17 cellular contexts compared by ENCODE assay signal in the genomic region with DNA sequence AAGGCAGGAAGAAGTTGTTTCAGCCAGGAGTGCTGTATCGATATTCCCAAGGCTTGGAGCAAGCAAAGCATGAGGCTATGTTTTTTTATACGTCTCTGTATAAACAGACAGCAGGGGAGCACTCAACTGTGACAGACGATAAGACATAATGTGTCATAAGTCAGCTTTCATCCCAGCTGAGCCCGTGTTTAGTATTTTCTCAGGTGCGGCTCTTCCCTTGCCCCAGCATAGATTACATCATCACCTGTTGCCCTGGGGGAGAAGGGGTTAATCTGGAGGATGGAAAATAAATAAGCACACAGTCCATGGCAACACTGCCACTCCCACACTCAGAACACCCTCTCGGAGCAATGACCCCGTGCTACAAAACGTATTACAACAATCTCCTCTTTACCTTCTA. TPM values are rescaled to one million over a fixed set of nuclear protein-coding genes. Genes with fewer than 3 reads are reported as not detected.
DNase-seq lines count a peak whose midpoint lies in the region; FAIRE-seq and TF ChIP-seq lines count a peak whose summit lies in the region.
"Had no signal": no experiment of that assay in that cellular context is flagged by ENCODE, and none has a peak within 500 bp of the region (broad histone marks: within the 10 kb centered on the region; RNA-seq: fewer than 3 reads in every experiment).

No MANE protein-coding gene starts in this region.

- CTCF ChIA-PET in H1 (lab: Charles Lee; ENCODE audit: partially characterized antibody): interaction anchor here (72.8 kb wide), 1 partner anchor 45 kb away, joined by 1738 read pairs; a partner anchor contains a TSS

- H3K9me3 ChIP-seq in H1 (ENCODE audit: insufficient read depth in 2 of 2, low read depth in 1 of 2, low read length in 1 of 2): peaks cover 5 to 6% of the 10 kb centered on the region in 2 experiments; a peak in 1 of 4 replicates
- H3K9me3 ChIP-seq: MG63 had no signal

- H3K36me3 ChIP-seq in H1 (ENCODE audit: control insufficient read depth in 2 of 4, insufficient read depth in 4 of 4, low read length in 3 of 4): no peaks in the 10 kb centered on the region
- H3K36me3 ChIP-seq: BLaER1 treated with 17β-estradiol and CSF1 and Interleukin-3, amounts not matched to agents 10 nM and 100 nM; MG63 had no signal

- H2AFZ ChIP-seq in H1 (ENCODE audit: low read length): no peak overlapping the region

- H3K4me1 ChIP-seq in H1 (replicated peaks in 1 of 4; ENCODE audit: control insufficient read depth in 3 of 4, insufficient read depth in 4 of 4, low read length in 3 of 4): peaks cover 0 to 8% (median 2%) of the 10 kb centered on the region in 4 experiments; a peak in 2 of 7 replicates

- H3K18ac ChIP-seq in H1 (ENCODE audit: extremely low read depth, low read length): no peak overlapping the region

- no peak overlapping the region for H3K4me2 ChIP-seq in H1 (ENCODE audit: insufficient read depth in 1 of 2, low read depth in 2 of 2, low read length in 2 of 2)
- H3K4me2 ChIP-seq: BLaER1 treated with 17β-estradiol and CSF1 and Interleukin-3, amounts not matched to agents 10 nM and 100 nM had no signal

- H4K5ac ChIP-seq in H1 (ENCODE audit: insufficient read length, low read depth, low read length): no peak overlapping the region

- H3K27me3 ChIP-seq in H1 (replicated peaks in 1 of 4; ENCODE audit: control insufficient read depth in 3 of 4, extremely low read depth in 1 of 4, insufficient read depth in 3 of 4, low read length in 3 of 4): no peaks in the 10 kb centered on the region; a peak in 1 of 7 replicates
- H3K27me3 ChIP-seq: BLaER1 treated with 17β-estradiol and CSF1 and Interleukin-3, amounts not matched to agents 10 nM and 100 nM; MG63 had no signal

- H2BK12ac ChIP-seq in H1 (ENCODE audit: low read depth, low read length): no peak overlapping the region

- DNase-seq in LNCaP clone FGC (ENCODE audit: low read depth): peak; percentile 36
- peak; percentile 25 for DNase-seq in NCI-H2227 treated with DMSO at 0.1 percent for 48 hours (lab: John Stamatoyannopoulos, UW)
- DNase-seq in H1 (ENCODE audit: low read depth in 1 of 2, low spot score in 2 of 2): no peak
- DNase-seq in renal cortical epithelial cell (ENCODE audit: low read depth): peak; percentile 51
- DNase-seq in cerebellar cortex (ENCODE audit: low spot score): no peak
- DNase-seq in NCI-H1048 (lab: John Stamatoyannopoulos, UW): no peak
- DNase-seq in OCI-M1 (lab: John Stamatoyannopoulos, UW): no peak
- DNase-seq: activated CD4-positive, alpha-beta T cell treated with anti-CD3 and anti-CD28 coated beads, Interleukin-2, amount 50 U/mL, for 4 hours; glutamatergic neuron; MG63; naive B cell; NCI-H446; stimulated activated CD4-positive, alpha-beta T cell treated with anti-CD3 and anti-CD28 coated beads, Interleukin-1b, Interleukin-23, amount 100 ng/mL, for 48 hours had no signal

- H2BK15ac ChIP-seq in H1 (ENCODE audit: low read length): no peak overlapping the region

- no peak overlapping the region for H2BK5ac ChIP-seq in H1 (ENCODE audit: low read depth, low read length)

- no peaks in the 10 kb centered on the region for H3K79me1 ChIP-seq in H1 (ENCODE audit: low read depth, low read length)

- H3K23ac ChIP-seq in H1 (ENCODE audit: insufficient read length): no peak overlapping the region

- WGBS in H1 (ENCODE audit: extremely low coverage in 1 of 2, insufficient coverage in 1 of 2, insufficient read length in 1 of 2, insufficient replicate concordance in 2 of 2, low coverage in 1 of 2, low lambda C conversion rate in 2 of 2, missing lambda C conversion rate in 1 of 2), 2 experiments: 75% methylated on average over 8 of the region's 8 CpGs; no CpG with 5 or more reads in 1 of the 2 experiments

- no peak overlapping the region for H2BK120ac ChIP-seq in H1 (replicated peaks; ENCODE audit: low read depth, low read length)

- no peak overlapping the region for H2AK5ac ChIP-seq in H1 (ENCODE audit: low read depth, low read length)

- no peak overlapping the region for H3K14ac ChIP-seq in H1 (ENCODE audit: insufficient read length)

- no peak for TF ChIP-seq RAD21 in H1 (IDR thresholded peaks at IDR 0.05 in 1 of 2, conservative IDR thresholded peaks at IDR 0.05 in 1 of 2; ENCODE audit: low read depth in 2 of 2, low read length in 2 of 2)

- no peak overlapping the region for H3K4ac ChIP-seq in H1 (replicated peaks; ENCODE audit: insufficient read length, low read depth, low read length)

- H3K4me3 ChIP-seq in LNCaP clone FGC (ENCODE audit: low read depth, low read length) (no peak overlapping the region), H1 (ENCODE audit: extremely low read depth in 1 of 4, insufficient read depth in 2 of 4, low read depth in 3 of 4, low read length in 4 of 4) (no peak overlapping the region)
- H3K4me3 ChIP-seq: BLaER1 treated with 17β-estradiol and CSF1 and Interleukin-3, amounts not matched to agents 10 nM and 100 nM; GM12878; MG63 had no signal

- TF ChIP-seq POLR2A in H1 (IDR thresholded peaks at IDR 0.05; ENCODE audit: control extremely low read depth in 1 of 2, low read depth in 2 of 2, low read length in 2 of 2): no peak

- no peak for FAIRE-seq in H1 (lab: Jason Lieb, UNC)
- FAIRE-seq: colon, GM12878 had no signal

- H3K27ac ChIP-seq in H1 (ENCODE audit: low read depth, low read length): no peak overlapping the region
- H3K27ac ChIP-seq: BLaER1 treated with 17β-estradiol and CSF1 and Interleukin-3, amounts not matched to agents 10 nM and 100 nM had no signal

- no peaks in the 10 kb centered on the region for H3K79me2 ChIP-seq in H1 (ENCODE audit: control insufficient read depth in 1 of 2, insufficient read depth in 2 of 2, low read length in 2 of 2)

- no peak overlapping the region for H4K91ac ChIP-seq in H1 (replicated peaks; ENCODE audit: insufficient read length, low read length)

- no peak overlapping the region for H3K9ac ChIP-seq in H1 (replicated peaks in 1 of 4; ENCODE audit: extremely low read depth in 1 of 4, low read depth in 3 of 4, low read length in 3 of 4)
- H3K9ac ChIP-seq: BLaER1 treated with 17β-estradiol and CSF1 and Interleukin-3, amounts not matched to agents 10 nM and 100 nM had no signal

- H3K56ac ChIP-seq in H1 (replicated peaks; ENCODE audit: insufficient read length, low read depth, low read length): no peak overlapping the region

- peak overlapping the region; percentile 2; the same call in 1 of the 2 replicates for H2BK20ac ChIP-seq in H1 (ENCODE audit: low read length)

- no peaks in the 10 kb centered on the region for H4K20me1 ChIP-seq in H1 (replicated peaks in 1 of 2; ENCODE audit: control insufficient read depth in 1 of 2, insufficient read depth in 2 of 2, low read length in 2 of 2)
- H4K20me1 ChIP-seq: BLaER1 treated with 17β-estradiol and CSF1 and Interleukin-3, amounts not matched to agents 10 nM and 100 nM had no signal

- no peak overlapping the region for H4K8ac ChIP-seq in H1 (ENCODE audit: extremely low read depth, insufficient read depth, low read length)

- POLR2A ChIA-PET in H1 (lab: Charles Lee; ENCODE audit: partially characterized antibody): no interaction called here

- no peak for TF ChIP-seq CTCF in LNCaP clone FGC (IDR thresholded peaks at IDR 0.05; ENCODE audit: control insufficient read depth, extremely low read depth, insufficient read depth)
- TF ChIP-seq CTCF in H1 (IDR thresholded peaks at IDR 0.05; ENCODE audit: control extremely low read depth in 1 of 3, insufficient read depth in 1 of 3, low read depth in 1 of 3, low read length in 3 of 3): no peak

- TF ChIP-seq EP300 in H1 (IDR thresholded peaks at IDR 0.05; ENCODE audit: borderline replicate concordance in 1 of 2, low read depth in 2 of 2, low read length in 2 of 2): no peak

- no peaks in the 10 kb centered on the region for H3K23me2 ChIP-seq in H1 (ENCODE audit: low read depth, low read length)

TF ChIP-seq in H1, 55 proteins besides CTCF, POLR2A, EP300 and RAD21 (continues in another document):
- TF ChIP-seq TEAD4 (IDR thresholded peaks at IDR 0.05; ENCODE audit: low read depth, low read length): no peak
- TF ChIP-seq GTF2F1 (IDR thresholded peaks at IDR 0.05; ENCODE audit: borderline replicate concordance, low read depth, low read length): no peak
- no peak for TF ChIP-seq SP2 (IDR thresholded peaks at IDR 0.05; ENCODE audit: low read length)
- TF ChIP-seq, protein P1, sequence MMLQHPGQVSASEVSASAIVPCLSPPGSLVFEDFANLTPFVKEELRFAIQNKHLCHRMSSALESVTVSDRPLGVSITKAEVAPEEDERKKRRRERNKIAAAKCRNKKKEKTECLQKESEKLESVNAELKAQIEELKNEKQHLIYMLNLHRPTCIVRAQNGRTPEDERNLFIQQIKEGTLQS (IDR thresholded peaks at IDR 0.05; ENCODE audit: insufficient read depth, low read depth, low read length): no peak

RNA-seq across cellular contexts. Expression of a gene that starts 22.1 kb away (rescaled TPM):
- total RNA-seq in H1 (2021; fragmentation: NEBNext Ultra II Directional; extraction: Animal tissue kit (Norgen Biotek cat#: 25700)): 42.2 and 44.3 TPM in 2 replicates
- polyA plus RNA-seq in H1 (2011; rRNA removed): 20.9 and 29.7 TPM in 2 replicates
- 24.8 TPM for polyA plus RNA-seq in H1 (2011; cell fraction: cytosol; rRNA removed)
- 31.8 TPM for polyA plus RNA-seq in H1 (2011; cell fraction: nucleus; rRNA removed)
- polyA plus RNA-seq in H1 (2012, experiment 1 of 2): 31.4 to 37.5 TPM (median 35.7 TPM) in 4 replicates
- 37.4 TPM for polyA plus RNA-seq in H1 (2012, experiment 2 of 2)
- 41.6 TPM for polyA plus RNA-seq in H1 (2013, experiment 1 of 2)
- 43.7 TPM for polyA plus RNA-seq in H1 (2013, experiment 2 of 2)
- polyA minus RNA-seq in H1 (2011; rRNA and poly(A)+ RNA removed): 35.0 and 38.1 TPM in 2 replicates
- 28.0 TPM for polyA minus RNA-seq in H1 (2011; cell fraction: cytosol; rRNA and poly(A)+ RNA removed)
- 27.0 TPM for polyA minus RNA-seq in H1 (2011; cell fraction: nucleus; rRNA and poly(A)+ RNA removed)
- 2.3 and 2.9 TPM in 2 replicates for total RNA-seq in renal cortical epithelial cell
- total RNA-seq: pulmonary artery endothelial cell had no signal

Comparison
In these comparisons a context has a peak if more than half of its experiments do, and no peak if none do; other contexts are left out.
1. DNase-seq: peak in LNCaP clone FGC (single experiment), NCI-H2227 treated with DMSO at 0.1 percent for 48 hours (single experiment) and renal cortical epithelial cell (single experiment); none in H1 (0 of 2), cerebellar cortex (single experiment), NCI-H1048 (single experiment) and OCI-M1 (single experiment).
2. RNA of a gene that starts 22.1 kb away (total RNA-seq): 42.2 to 44.3 TPM in H1; 2.3 to 2.9 TPM in renal cortical epithelial cell; every median in the first group is over 10 times any median in the second.